8 cellular contexts compared by ENCODE assay signal in the genomic region with DNA sequence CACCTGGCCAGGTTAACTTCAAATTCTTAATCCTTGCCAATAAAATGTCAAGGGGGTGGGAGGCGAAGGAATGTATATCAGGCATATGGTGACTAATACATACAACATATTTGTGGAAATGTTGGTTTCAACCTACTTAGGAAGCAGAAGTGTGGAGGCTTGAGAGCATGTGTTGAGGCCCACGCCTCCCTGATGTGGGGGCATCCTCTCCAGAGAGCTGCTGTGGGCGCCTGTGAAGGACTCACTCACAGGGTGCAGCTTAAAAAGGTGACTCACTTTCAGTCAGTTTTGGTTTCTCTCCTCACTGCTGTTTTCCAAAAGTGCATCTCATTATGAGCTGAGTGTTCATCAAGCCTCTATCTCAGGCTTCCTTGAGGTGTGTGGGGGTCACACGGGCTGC. TPM values are rescaled to one million over a fixed set of nuclear protein-coding genes. Genes with fewer than 3 reads are reported as not detected.
DNase-seq lines count a peak whose midpoint lies in the region; ATAC-seq and TF ChIP-seq lines count a peak whose summit lies in the region.

No MANE protein-coding gene starts in this region.

- no TSS peak for BruUV-seq in MCF 10A (replicated peaks; lab: Mats Ljungman, UMichigan)

- no peaks in the 10 kb centered on the region for H3K4me1 ChIP-seq in breast epithelium
- H3K4me1 ChIP-seq in suprapubic skin = no peaks in the 10 kb centered on the region

- CTCF ChIA-PET in MCF 10A (lab: Yijun Ruan, JAX) = interaction anchor here (0.7 to 1.0 kb wide), 3 partner anchors 9 to 670 kb away, joined by 3 to 4 read pairs (median 3); no protein-coding TSS in a partner anchor

- TF ChIP-seq CTCF in MCF 10A (IDR thresholded peaks at IDR 0.05; ENCODE audit: unreplicated experiment) (no peak), breast epithelium (IDR thresholded peaks at IDR 0.05) (no peak), choroid plexus epithelial cell (conservative IDR thresholded peaks at IDR 0.05; ENCODE audit: low read depth, low read length) (no peak), suprapubic skin (IDR thresholded peaks at IDR 0.05) (no peak)

- ATAC-seq in HG03460 (IDR thresholded peaks at IDR 0.05; ENCODE audit: unreplicated experiment) (peak; percentile 68), GM18907 (IDR thresholded peaks at IDR 0.05; ENCODE audit: unreplicated experiment) (no peak)
- ATAC-seq in natural killer cell treated with Interleukin-12 subunit alpha and Interleukin-12 subunit beta and Interleukin-15 and Interleukin-18, amount 100 ng/mL, for 72 hours = no peak

- no peaks in the 10 kb centered on the region for H3K36me3 ChIP-seq in breast epithelium
- no peaks in the 10 kb centered on the region for H3K36me3 ChIP-seq in suprapubic skin

- H3K4me3 ChIP-seq in breast epithelium (no peak overlapping the region), choroid plexus epithelial cell (ENCODE audit: low read depth, low read length) (no peak overlapping the region), suprapubic skin (no peak overlapping the region)

- TF ChIP-seq POLR2A in breast epithelium (IDR thresholded peaks at IDR 0.05) (no peak), suprapubic skin (IDR thresholded peaks at IDR 0.05) (no peak)

- POLR2A ChIA-PET in MCF 10A (lab: Yijun Ruan, JAX) = no interaction called here

- H3K27ac Mint-ChIP-seq in MCF 10A (ENCODE audit: low read depth, unreplicated experiment) = no peak overlapping the region
- no peak overlapping the region for H3K27ac Mint-ChIP-seq in natural killer cell treated with Interleukin-12 subunit alpha and Interleukin-12 subunit beta and Interleukin-15 and Interleukin-18, amount 100 ng/mL, for 72 hours

- peak; percentile 72 for DNase-seq in MCF 10A (ENCODE audit: unreplicated experiment)
- DNase-seq in breast epithelium (ENCODE audit: low spot score in 2 of 2) = no peak
- peak; percentile 87 for DNase-seq in choroid plexus epithelial cell (ENCODE audit: low read depth)
- DNase-seq in natural killer cell treated with Interleukin-12 subunit alpha and Interleukin-12 subunit beta and Interleukin-15 and Interleukin-18, amount 100 ng/mL, for 72 hours (ENCODE audit: low spot score) = no peak
- no peak for DNase-seq in NCI-H128 (lab: John Stamatoyannopoulos, UW; ENCODE audit: unreplicated experiment)
- DNase-seq in suprapubic skin (ENCODE audit: low spot score in 2 of 2) = no peak

- TF ChIP-seq EP300 in suprapubic skin (IDR thresholded peaks at IDR 0.05) = no peak

- 77% methylated on average over 4 of the region's 4 CpGs for WGBS in suprapubic skin

- H3K9me3 Mint-ChIP-seq in MCF 10A (ENCODE audit: unreplicated experiment) = no peaks in the 10 kb centered on the region
- H3K9me3 Mint-ChIP-seq in natural killer cell treated with Interleukin-12 subunit alpha and Interleukin-12 subunit beta and Interleukin-15 and Interleukin-18, amount 100 ng/mL, for 72 hours = no peaks in the 10 kb centered on the region

- H3K9me3 ChIP-seq in breast epithelium = no peaks in the 10 kb centered on the region
- no peaks in the 10 kb centered on the region for H3K9me3 ChIP-seq in suprapubic skin

- no peak overlapping the region for H3K4me3 Mint-ChIP-seq in MCF 10A (ENCODE audit: unreplicated experiment)
- no peak overlapping the region for H3K4me3 Mint-ChIP-seq in natural killer cell treated with Interleukin-12 subunit alpha and Interleukin-12 subunit beta and Interleukin-15 and Interleukin-18, amount 100 ng/mL, for 72 hours

- intact Hi-C loops in MCF 10A (cut with micrococcal nuclease) (no loop called here), breast epithelium (cut with DNase I; ENCODE audit: low total_unique reads) (no loop called here)

- no peaks in the 10 kb centered on the region for H3K27me3 ChIP-seq in breast epithelium
- H3K27me3 ChIP-seq in suprapubic skin = no peaks in the 10 kb centered on the region

- H3K27ac ChIP-seq in breast epithelium = no peak overlapping the region
- no peak overlapping the region for H3K27ac ChIP-seq in suprapubic skin

- no peaks in the 10 kb centered on the region for H3K27me3 Mint-ChIP-seq in MCF 10A (ENCODE audit: insufficient read depth, unreplicated experiment)
- H3K27me3 Mint-ChIP-seq in natural killer cell treated with Interleukin-12 subunit alpha and Interleukin-12 subunit beta and Interleukin-15 and Interleukin-18, amount 100 ng/mL, for 72 hours = peaks cover 0 to 3% of the 10 kb centered on the region in 2 donors

- H3K36me3 Mint-ChIP-seq in MCF 10A (ENCODE audit: insufficient read depth, unreplicated experiment) = no peaks in the 10 kb centered on the region
- no peaks in the 10 kb centered on the region for H3K36me3 Mint-ChIP-seq in natural killer cell treated with Interleukin-12 subunit alpha and Interleukin-12 subunit beta and Interleukin-15 and Interleukin-18, amount 100 ng/mL, for 72 hours

- H3K4me1 Mint-ChIP-seq in MCF 10A (ENCODE audit: insufficient read depth, unreplicated experiment) = peaks cover 7% of the 10 kb centered on the region
- H3K4me1 Mint-ChIP-seq in natural killer cell treated with Interleukin-12 subunit alpha and Interleukin-12 subunit beta and Interleukin-15 and Interleukin-18, amount 100 ng/mL, for 72 hours (ENCODE audit: low read depth in 2 of 2) = no peaks in the 10 kb centered on the region

RNA-seq across cellular contexts. Expression of a gene that starts 27.5 kb away (rescaled TPM):
- not detected in 2 replicates for total RNA-seq in MCF 10A (2022)
- total RNA-seq in breast epithelium = 10 to 100 TPM; 19.7 to 22.6 (median 22.5) TPM
- total RNA-seq in natural killer cell treated with Interleukin-12 subunit alpha and Interleukin-12 subunit beta and Interleukin-15 and Interleukin-18, amount 100 ng/mL, for 72 hours = not detected
- total RNA-seq in suprapubic skin = 10 to 100 TPM; 21.7 to 47.2 (median 36.2) TPM

Comparison
In these comparisons a context has a peak if more than half of its experiments do, and no peak if none do; other contexts are left out.
1. DNase-seq: peak in MCF 10A (single experiment) and choroid plexus epithelial cell (single experiment); none in breast epithelium (0 of 2), natural killer cell treated with Interleukin-12 subunit alpha and Interleukin-12 subunit beta and Interleukin-15 and Interleukin-18, amount 100 ng/mL, for 72 hours (single experiment), NCI-H128 (single experiment) and suprapubic skin (0 of 2).
2. RNA of a gene that starts 27.5 kb away (total RNA-seq): 21.7 to 47.2 TPM in suprapubic skin and 19.7 to 22.6 TPM in breast epithelium; not detected in MCF 10A and not detected in natural killer cell treated with Interleukin-12 subunit alpha and Interleukin-12 subunit beta and Interleukin-15 and Interleukin-18, amount 100 ng/mL, for 72 hours; every median in the first group is over 10 times any median in the second.